In the genomic region with DNA sequence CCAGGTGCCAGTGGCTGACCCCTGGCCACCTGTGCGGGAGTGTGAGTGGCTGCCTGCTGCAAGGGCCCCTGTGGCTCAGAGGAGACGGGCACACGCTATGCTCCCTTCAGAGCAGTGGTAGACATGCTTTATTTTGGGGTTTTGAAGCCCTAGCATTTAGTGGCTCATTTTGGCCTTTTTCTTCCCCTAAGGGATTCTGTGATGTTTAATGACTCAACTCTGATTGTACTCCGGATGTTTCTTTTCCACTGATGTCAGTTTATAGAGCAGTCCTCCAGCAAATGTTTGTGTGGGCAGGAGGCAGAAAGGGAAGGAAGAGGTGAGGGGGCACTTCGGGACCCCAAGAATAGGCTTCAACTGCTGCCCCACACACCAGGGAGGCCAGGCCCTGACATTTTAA, we compare ENCODE assay signal across 12 cellular contexts.
DNase-seq lines count a peak whose midpoint lies in the region; ATAC-seq and TF ChIP-seq lines count a peak whose summit lies in the region.
"Had no signal": no experiment of that assay in that cellular context is flagged by ENCODE, and none has a peak within 500 bp of the region (broad histone marks: within the 10 kb centered on the region; RNA-seq: fewer than 3 reads in every experiment).

No MANE protein-coding gene starts in this region.

- TF ChIP-seq CTCF in ascending aorta (IDR thresholded peaks at IDR 0.05) (no peak), tibial artery (IDR thresholded peaks at IDR 0.05) (no peak), CD14-positive monocyte (IDR thresholded peaks at IDR 0.05) (no peak)

- H3K4me1 Mint-ChIP-seq in CD14-positive monocyte, result no peaks in the 10 kb centered on the region

- H3K27me3 ChIP-seq in ascending aorta (no peaks in the 10 kb centered on the region), tibial artery (no peaks in the 10 kb centered on the region)

- H3K27ac ChIP-seq in ascending aorta (peak overlapping the region; percentile 87 to 92), tibial artery (peak overlapping the region; percentile 10 to 67)

- intact Hi-C loops in ascending aorta (cut with DNase I), result no loop called here
- intact Hi-C loops in tibial artery (cut with DNase I; ENCODE audit: low total_unique reads), result no loop called here
- intact Hi-C loops in CD14-positive monocyte (cut with micrococcal nuclease), result no loop called here

- ATAC-seq in HG03097 (IDR thresholded peaks at IDR 0.05; ENCODE audit: low FRiP score, unreplicated experiment), result no peak
- ATAC-seq: GM12878, HCT116 had no signal

- no peaks in the 10 kb centered on the region for H3K36me3 Mint-ChIP-seq in CD14-positive monocyte

- H3K4me1 ChIP-seq in ascending aorta (peaks cover 10 to 56% of the 10 kb centered on the region in 2 donors), tibial artery (peaks cover 0 to 57% (median 30%) of the 10 kb centered on the region in 4 donors)

- H3K27ac Mint-ChIP-seq in CD14-positive monocyte, result no peak overlapping the region

- H3K4me3 ChIP-seq in ascending aorta (peak overlapping the region in 1 of 2 donors; percentile 27), tibial artery (no peak overlapping the region)
- H3K4me3 ChIP-seq: GM12878, mucosa of descending colon had no signal

- H3K9me3 ChIP-seq in ascending aorta (no peaks in the 10 kb centered on the region), tibial artery (no peaks in the 10 kb centered on the region)
- H3K9me3 ChIP-seq: mucosa of descending colon had no signal

- H3K36me3 ChIP-seq in ascending aorta (no peaks in the 10 kb centered on the region), tibial artery (no peaks in the 10 kb centered on the region)

- H3K9me3 Mint-ChIP-seq in CD14-positive monocyte, result no peaks in the 10 kb centered on the region

- DNase-seq in LHCN-M2 (ENCODE audit: low read depth) (peak; percentile 86), ascending aorta (ENCODE audit: low spot score in 2 of 2) (no peak), hepatic stellate cell (ENCODE audit: low spot score) (peak; percentile 59), tibial artery (no peak), NCI-H187 treated with DMSO at 0.1 percent for 48 hours (lab: John Stamatoyannopoulos, UW) (no peak), CD14-positive monocyte (ENCODE audit: low spot score) (no peak)
- no peak for DNase-seq in activated CD4-positive, alpha-beta T cell treated with anti-CD3 and anti-CD28 coated beads for 1 hour
- DNase-seq: mucosa of descending colon, trophoblast cell had no signal

- no peak overlapping the region for H3K4me3 Mint-ChIP-seq in CD14-positive monocyte

- peaks cover 0 to 3% (median 1%) of the 10 kb centered on the region in 3 donors for H3K27me3 Mint-ChIP-seq in CD14-positive monocyte (ENCODE audit: low read depth in 3 of 3)

Comparison
In these comparisons a context has a peak if more than half of its experiments do, and no peak if none do; other contexts are left out.
1. DNase-seq: peak in LHCN-M2 (single experiment) and hepatic stellate cell (single experiment); none in ascending aorta (0 of 2), tibial artery (0 of 2), NCI-H187 treated with DMSO at 0.1 percent for 48 hours (single experiment), activated CD4-positive, alpha-beta T cell treated with anti-CD3 and anti-CD28 coated beads for 1 hour (single experiment) and CD14-positive monocyte (single experiment).